1 cellular context compared by ENCODE assay signal in genomic region chr3:134237454-134238145, GRCh38.
TF ChIP-seq lines count a peak whose summit lies in the region.

No MANE protein-coding gene starts in this region.

TF ChIP-seq in WTC11, 78 proteins besides CTCF, POLR2A, EP300 and RAD21 (continued from another document):
- no peak for TF ChIP-seq ZNF425 (CRISPR knock-in tag; conservative IDR thresholded peaks at IDR 0.05)
TF ChIP-seq in WTC11: peak in this region for 0.
